1 cellular context compared by ENCODE assay signal in the genomic region with DNA sequence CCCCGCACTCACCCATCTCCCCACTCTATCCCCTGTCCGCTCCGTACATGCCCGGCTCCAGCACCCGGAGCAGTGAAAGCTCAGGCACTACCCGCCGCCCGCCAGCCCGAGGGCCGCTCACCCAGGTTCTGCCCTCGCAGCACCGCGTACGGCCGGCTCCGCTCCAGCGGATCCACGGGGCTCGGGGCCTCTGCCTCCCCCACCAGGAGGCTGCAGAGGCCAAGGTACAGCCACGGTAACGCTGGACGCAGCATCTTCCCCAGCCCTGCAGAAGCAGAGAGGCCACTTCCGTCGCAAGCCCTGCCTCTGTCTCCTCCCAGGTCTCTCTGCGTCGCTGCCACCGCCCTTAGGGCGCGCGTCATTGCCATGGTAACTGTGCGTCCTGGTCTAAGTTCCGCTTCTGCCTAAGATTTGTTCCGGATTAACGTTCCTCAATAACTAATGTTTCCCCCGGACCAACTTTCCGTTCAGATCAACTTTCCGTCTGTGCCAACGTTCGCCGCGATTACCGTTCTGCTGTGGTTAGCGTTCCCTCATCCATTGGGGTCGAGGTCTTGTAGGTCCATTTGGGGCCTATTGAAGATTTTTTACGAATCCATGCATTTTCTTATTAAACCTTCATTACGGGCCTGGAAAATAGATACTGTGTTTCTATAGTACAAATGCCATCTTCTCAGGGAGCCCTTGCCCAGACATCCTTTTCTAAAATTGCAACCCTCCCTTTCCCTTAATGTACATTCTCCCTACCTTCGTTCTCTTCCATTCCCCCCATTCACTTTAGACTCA.
TF ChIP-seq lines count a peak whose summit lies in the region.

A gene with protein sequence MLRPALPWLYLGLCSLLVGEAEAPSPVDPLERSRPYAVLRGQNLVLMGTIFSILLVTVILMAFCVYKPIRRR (minus strand): TSS at position 281 of the 786 bp plus-strand sequence. CDS start 27 bp downstream, at position 254.

TF ChIP-seq in HEK293, 187 proteins besides CTCF, POLR2A, EP300 and RAD21 (continued from another document):
- TF ChIP-seq RBAK (tag by site-specific recombination; IDR thresholded peaks at IDR 0.05), result no peak
- TF ChIP-seq EGR2 (tag by site-specific recombination; IDR thresholded peaks at IDR 0.05; ENCODE audit: low read depth), result no peak
- TF ChIP-seq ZNF48 (tag by site-specific recombination; IDR thresholded peaks at IDR 0.05), result no peak
- no peak for TF ChIP-seq ZNF768 (tag by site-specific recombination; IDR thresholded peaks at IDR 0.05)
- 0 out of 2 replicates have a peak, but pooled peaks have one; percentile 72 for TF ChIP-seq ZNF792 (tag by site-specific recombination; IDR thresholded peaks at IDR 0.05)
- TF ChIP-seq ZNF629 (tag by site-specific recombination; IDR thresholded peaks at IDR 0.05), result peak; percentile 90
- TF ChIP-seq ZNF266 (tag by site-specific recombination; IDR thresholded peaks at IDR 0.05; ENCODE audit: low read depth), result no peak
- TF ChIP-seq ZNF548 (tag by site-specific recombination; IDR thresholded peaks at IDR 0.05), result no peak
- peak; percentile 59; the same call in 1 of the 2 replicates for TF ChIP-seq GFI1B (tag by site-specific recombination; IDR thresholded peaks at IDR 0.05)
- TF ChIP-seq KLF7 (tag by site-specific recombination; IDR thresholded peaks at IDR 0.05; ENCODE audit: borderline replicate concordance), result peak; percentile 96
- TF ChIP-seq ZSCAN16 (tag by site-specific recombination; IDR thresholded peaks at IDR 0.05), result 0 out of 2 replicates have a peak, but pooled peaks have one; percentile 66
- peak; percentile 87 for TF ChIP-seq ZEB2 (tag by site-specific recombination; IDR thresholded peaks at IDR 0.05)
- TF ChIP-seq GLI4 (tag by site-specific recombination; IDR thresholded peaks at IDR 0.05), result peak; percentile 76; the same call in 1 of the 2 replicates
- no peak; the same call in 1 of the 2 replicates for TF ChIP-seq YY2 (tag by site-specific recombination; IDR thresholded peaks at IDR 0.05)
- TF ChIP-seq, protein P1, sequence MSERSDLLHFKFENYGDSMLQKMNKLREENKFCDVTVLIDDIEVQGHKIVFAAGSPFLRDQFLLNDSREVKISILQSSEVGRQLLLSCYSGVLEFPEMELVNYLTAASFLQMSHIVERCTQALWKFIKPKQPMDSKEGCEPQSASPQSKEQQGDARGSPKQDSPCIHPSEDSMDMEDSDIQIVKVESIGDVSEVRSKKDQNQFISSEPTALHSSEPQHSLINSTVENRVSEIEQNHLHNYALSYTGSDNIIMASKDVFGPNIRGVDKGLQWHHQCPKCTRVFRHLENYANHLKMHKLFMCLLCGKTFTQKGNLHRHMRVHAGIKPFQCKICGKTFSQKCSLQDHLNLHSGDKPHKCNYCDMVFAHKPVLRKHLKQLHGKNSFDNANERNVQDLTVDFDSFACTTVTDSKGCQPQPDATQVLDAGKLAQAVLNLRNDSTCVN (tag by site-specific recombination; optimal IDR thresholded peaks at IDR 0.05), result peak; percentile 61
- peak; percentile 79; the same call in 1 of the 2 replicates for TF ChIP-seq ZNF561 (tag by site-specific recombination; IDR thresholded peaks at IDR 0.05; ENCODE audit: borderline replicate concordance)
- no peak for TF ChIP-seq ZNF311 (tag by site-specific recombination; IDR thresholded peaks at IDR 0.05; ENCODE audit: borderline replicate concordance)
- no peak for TF ChIP-seq ZNF776 (tag by site-specific recombination; IDR thresholded peaks at IDR 0.05; ENCODE audit: borderline replicate concordance)
- TF ChIP-seq, protein P2, sequence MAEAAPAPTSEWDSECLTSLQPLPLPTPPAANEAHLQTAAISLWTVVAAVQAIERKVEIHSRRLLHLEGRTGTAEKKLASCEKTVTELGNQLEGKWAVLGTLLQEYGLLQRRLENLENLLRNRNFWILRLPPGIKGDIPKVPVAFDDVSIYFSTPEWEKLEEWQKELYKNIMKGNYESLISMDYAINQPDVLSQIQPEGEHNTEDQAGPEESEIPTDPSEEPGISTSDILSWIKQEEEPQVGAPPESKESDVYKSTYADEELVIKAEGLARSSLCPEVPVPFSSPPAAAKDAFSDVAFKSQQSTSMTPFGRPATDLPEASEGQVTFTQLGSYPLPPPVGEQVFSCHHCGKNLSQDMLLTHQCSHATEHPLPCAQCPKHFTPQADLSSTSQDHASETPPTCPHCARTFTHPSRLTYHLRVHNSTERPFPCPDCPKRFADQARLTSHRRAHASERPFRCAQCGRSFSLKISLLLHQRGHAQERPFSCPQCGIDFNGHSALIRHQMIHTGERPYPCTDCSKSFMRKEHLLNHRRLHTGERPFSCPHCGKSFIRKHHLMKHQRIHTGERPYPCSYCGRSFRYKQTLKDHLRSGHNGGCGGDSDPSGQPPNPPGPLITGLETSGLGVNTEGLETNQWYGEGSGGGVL (tag by site-specific recombination; IDR thresholded peaks at IDR 0.05), result no peak
